ENCODE assay signal across 9 cellular contexts in genomic region chr12:122096591-122097149, GRCh38. TPM values are rescaled to one million over a fixed set of nuclear protein-coding genes. Genes with fewer than 3 reads are reported as not detected.
DNase-seq lines count a peak whose midpoint lies in the region; ATAC-seq, FAIRE-seq and TF ChIP-seq lines count a peak whose summit lies in the region.
"Had no signal": no experiment of that assay in that cellular context is flagged by ENCODE, and none has a peak within 500 bp of the region (broad histone marks: within the 10 kb centered on the region; RNA-seq: fewer than 3 reads in every experiment).

No MANE protein-coding gene starts in this region.

- no peaks in the 10 kb centered on the region for H3K27me3 Mint-ChIP-seq in stimulated activated naive CD8-positive, alpha-beta T cell treated with anti-CD3 and anti-CD28 coated beads, Interleukin-15, Interleukin-2, amounts not matched to agents 100 ng/mL and 50 ng/mL, for 24 hours
- H3K27me3 Mint-ChIP-seq in T-helper 2 cell treated with Interferon-gamma antibody and Interleukin-4, amounts not matched to agents 5 μg/mL and 100 μg/mL, for 36 hours (ENCODE audit: low read depth) = no peaks in the 10 kb centered on the region

- peaks cover 5% of the 10 kb centered on the region for H3K36me3 Mint-ChIP-seq in stimulated activated naive CD8-positive, alpha-beta T cell treated with anti-CD3 and anti-CD28 coated beads, Interleukin-15, Interleukin-2, amounts not matched to agents 100 ng/mL and 50 ng/mL, for 24 hours (ENCODE audit: low read depth)
- peaks cover 4% of the 10 kb centered on the region for H3K36me3 Mint-ChIP-seq in T-helper 2 cell treated with Interferon-gamma antibody and Interleukin-4, amounts not matched to agents 5 μg/mL and 100 μg/mL, for 36 hours (ENCODE audit: low read depth)

- H3K4me1 ChIP-seq in BE2C = peaks cover 21% of the 10 kb centered on the region

- H3K27ac ChIP-seq in epithelial cell of prostate = peak overlapping the region; percentile 91

- peaks cover 2% of the 10 kb centered on the region; the same call in 1 of the 2 replicates for H3K9me3 ChIP-seq in BE2C

- no peak for DNase-seq in stimulated activated naive CD8-positive, alpha-beta T cell treated with anti-CD3 and anti-CD28 coated beads, Interleukin-15, Interleukin-2, amounts not matched to agents 100 U/mL and 50 U/mL, for 24 hours
- DNase-seq in epithelial cell of prostate (ENCODE audit: low read depth, low spot score) (peak; percentile 84), myocyte (ENCODE audit: low read depth) (peak; percentile 96), GM12892 (ENCODE audit: insufficient read length) (no peak), BE2C (no peak)
- no peak for DNase-seq in T-helper 2 cell treated with Interferon-gamma antibody and Interleukin-4, amounts not matched to agents 5 μg/mL and 100 μg/mL, for 36 hours (ENCODE audit: low spot score)
- DNase-seq: stimulated activated CD4-positive, alpha-beta T cell treated with anti-CD3 and anti-CD28 coated beads, Interleukin-2, amount 100 ng/mL, for 24 hours had no signal

- H3K4me3 ChIP-seq in BE2C (ENCODE audit: low read depth, low read length) = no peak overlapping the region

- no peak for FAIRE-seq in GM12892 (lab: Jason Lieb, UNC)

- H3K9me3 Mint-ChIP-seq in stimulated activated naive CD8-positive, alpha-beta T cell treated with anti-CD3 and anti-CD28 coated beads, Interleukin-15, Interleukin-2, amounts not matched to agents 100 ng/mL and 50 ng/mL, for 24 hours = no peaks in the 10 kb centered on the region
- H3K9me3 Mint-ChIP-seq in T-helper 2 cell treated with Interferon-gamma antibody and Interleukin-4, amounts not matched to agents 5 μg/mL and 100 μg/mL, for 36 hours = no peaks in the 10 kb centered on the region

- H3K36me3 ChIP-seq in BE2C = peaks cover 3% of the 10 kb centered on the region

- TF ChIP-seq POLR2A in GM12892 (IDR thresholded peaks at IDR 0.05; ENCODE audit: low read depth, low read length) = no peak

- peak overlapping the region; percentile 70 for H3K27ac Mint-ChIP-seq in stimulated activated naive CD8-positive, alpha-beta T cell treated with anti-CD3 and anti-CD28 coated beads, Interleukin-15, Interleukin-2, amounts not matched to agents 100 ng/mL and 50 ng/mL, for 24 hours
- no peak overlapping the region for H3K27ac Mint-ChIP-seq in T-helper 2 cell treated with Interferon-gamma antibody and Interleukin-4, amounts not matched to agents 5 μg/mL and 100 μg/mL, for 36 hours

- ATAC-seq in stimulated activated naive CD8-positive, alpha-beta T cell treated with anti-CD3 and anti-CD28 coated beads, Interleukin-15, Interleukin-2, amounts not matched to agents 100 U/mL and 50 U/mL, for 24 hours = no peak
- ATAC-seq in GM18861 (IDR thresholded peaks at IDR 0.05; ENCODE audit: unreplicated experiment) = no peak

- no peaks in the 10 kb centered on the region for H3K27me3 ChIP-seq in BE2C

- peaks cover 55% of the 10 kb centered on the region for H3K4me1 Mint-ChIP-seq in stimulated activated naive CD8-positive, alpha-beta T cell treated with anti-CD3 and anti-CD28 coated beads, Interleukin-15, Interleukin-2, amounts not matched to agents 100 ng/mL and 50 ng/mL, for 24 hours (ENCODE audit: low read depth)
- H3K4me1 Mint-ChIP-seq in T-helper 2 cell treated with Interferon-gamma antibody and Interleukin-4, amounts not matched to agents 5 μg/mL and 100 μg/mL, for 36 hours (ENCODE audit: low read depth) = peaks cover 37% of the 10 kb centered on the region

- no peak overlapping the region for H3K4me3 Mint-ChIP-seq in stimulated activated naive CD8-positive, alpha-beta T cell treated with anti-CD3 and anti-CD28 coated beads, Interleukin-15, Interleukin-2, amounts not matched to agents 100 ng/mL and 50 ng/mL, for 24 hours
- H3K4me3 Mint-ChIP-seq in T-helper 2 cell treated with Interferon-gamma antibody and Interleukin-4, amounts not matched to agents 5 μg/mL and 100 μg/mL, for 36 hours = no peak overlapping the region

- TF ChIP-seq CTCF in BE2C (IDR thresholded peaks at IDR 0.05; ENCODE audit: low read depth, low read length) = no peak

RNA-seq across cellular contexts. Expression of gene MLXIP, which starts 18.1 kb away (rescaled TPM):
- 14.6 and 21.9 TPM in 2 replicates for total RNA-seq in myocyte
- polyA plus RNA-seq in myocyte (2012) = 28.7 TPM
- 4.2 TPM for polyA plus RNA-seq in GM12892 (2012; ENCODE audit: missing spikeins)
- 50.1 TPM for polyA plus RNA-seq in BE2C (2012; ENCODE audit: insufficient read depth, insufficient read length, low read depth)

Comparison
In these comparisons a context has a peak if more than half of its experiments do, and no peak if none do; other contexts are left out.
1. DNase-seq: peak in epithelial cell of prostate (single experiment) and myocyte (single experiment); none in stimulated activated naive CD8-positive, alpha-beta T cell treated with anti-CD3 and anti-CD28 coated beads, Interleukin-15, Interleukin-2, amounts not matched to agents 100 U/mL and 50 U/mL, for 24 hours (single experiment), GM12892 (single experiment), BE2C (single experiment) and T-helper 2 cell treated with Interferon-gamma antibody and Interleukin-4, amounts not matched to agents 5 μg/mL and 100 μg/mL, for 36 hours (single experiment).